ENCODE assay signal across 1 cellular context in the genomic region with DNA sequence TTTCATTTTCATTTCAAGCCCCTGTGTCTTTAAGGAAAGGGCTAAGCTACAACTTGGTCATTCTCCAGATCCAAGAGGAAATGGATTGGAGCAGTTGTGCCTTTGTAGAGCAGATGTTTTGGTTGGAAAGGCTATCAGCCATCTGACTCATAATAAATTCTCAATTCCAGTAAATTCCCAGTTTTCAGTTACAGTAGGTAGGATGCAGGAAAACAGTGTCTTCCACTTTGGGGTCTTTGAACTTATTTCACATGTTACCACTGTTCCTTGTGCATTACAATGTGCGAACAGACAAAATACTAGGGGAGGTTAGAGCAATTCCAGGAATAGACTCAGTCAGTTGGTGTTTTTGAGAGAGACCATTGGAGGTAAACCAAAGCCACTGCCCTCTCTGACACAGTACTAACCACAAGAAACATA.
TF ChIP-seq lines count a peak whose summit lies in the region.

No MANE protein-coding gene starts in this region.

TF ChIP-seq in SK-N-SH, 30 proteins besides CTCF, POLR2A, EP300 and RAD21 (continued from another document):
- TF ChIP-seq, protein P1, sequence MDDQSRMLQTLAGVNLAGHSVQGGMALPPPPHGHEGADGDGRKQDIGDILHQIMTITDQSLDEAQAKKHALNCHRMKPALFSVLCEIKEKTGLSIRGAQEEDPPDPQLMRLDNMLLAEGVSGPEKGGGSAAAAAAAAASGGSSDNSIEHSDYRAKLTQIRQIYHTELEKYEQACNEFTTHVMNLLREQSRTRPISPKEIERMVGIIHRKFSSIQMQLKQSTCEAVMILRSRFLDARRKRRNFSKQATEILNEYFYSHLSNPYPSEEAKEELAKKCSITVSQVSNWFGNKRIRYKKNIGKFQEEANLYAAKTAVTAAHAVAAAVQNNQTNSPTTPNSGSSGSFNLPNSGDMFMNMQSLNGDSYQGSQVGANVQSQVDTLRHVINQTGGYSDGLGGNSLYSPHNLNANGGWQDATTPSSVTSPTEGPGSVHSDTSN (IDR thresholded peaks at IDR 0.05) = peak; percentile 72
- no peak for TF ChIP-seq RFX5 (IDR thresholded peaks at IDR 0.05; ENCODE audit: low read length)
- TF ChIP-seq, protein P2, sequence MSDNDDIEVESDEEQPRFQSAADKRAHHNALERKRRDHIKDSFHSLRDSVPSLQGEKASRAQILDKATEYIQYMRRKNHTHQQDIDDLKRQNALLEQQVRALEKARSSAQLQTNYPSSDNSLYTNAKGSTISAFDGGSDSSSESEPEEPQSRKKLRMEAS (IDR thresholded peaks at IDR 0.05; ENCODE audit: low read depth) = peak; percentile 70; the same call in 1 of the 2 replicates
- no peak for TF ChIP-seq SIN3A (IDR thresholded peaks at IDR 0.05; ENCODE audit: borderline replicate concordance, low read depth, low read length)
- TF ChIP-seq MXI1 (IDR thresholded peaks at IDR 0.05; ENCODE audit: low read depth, low read length) = no peak
- TF ChIP-seq, protein P3, sequence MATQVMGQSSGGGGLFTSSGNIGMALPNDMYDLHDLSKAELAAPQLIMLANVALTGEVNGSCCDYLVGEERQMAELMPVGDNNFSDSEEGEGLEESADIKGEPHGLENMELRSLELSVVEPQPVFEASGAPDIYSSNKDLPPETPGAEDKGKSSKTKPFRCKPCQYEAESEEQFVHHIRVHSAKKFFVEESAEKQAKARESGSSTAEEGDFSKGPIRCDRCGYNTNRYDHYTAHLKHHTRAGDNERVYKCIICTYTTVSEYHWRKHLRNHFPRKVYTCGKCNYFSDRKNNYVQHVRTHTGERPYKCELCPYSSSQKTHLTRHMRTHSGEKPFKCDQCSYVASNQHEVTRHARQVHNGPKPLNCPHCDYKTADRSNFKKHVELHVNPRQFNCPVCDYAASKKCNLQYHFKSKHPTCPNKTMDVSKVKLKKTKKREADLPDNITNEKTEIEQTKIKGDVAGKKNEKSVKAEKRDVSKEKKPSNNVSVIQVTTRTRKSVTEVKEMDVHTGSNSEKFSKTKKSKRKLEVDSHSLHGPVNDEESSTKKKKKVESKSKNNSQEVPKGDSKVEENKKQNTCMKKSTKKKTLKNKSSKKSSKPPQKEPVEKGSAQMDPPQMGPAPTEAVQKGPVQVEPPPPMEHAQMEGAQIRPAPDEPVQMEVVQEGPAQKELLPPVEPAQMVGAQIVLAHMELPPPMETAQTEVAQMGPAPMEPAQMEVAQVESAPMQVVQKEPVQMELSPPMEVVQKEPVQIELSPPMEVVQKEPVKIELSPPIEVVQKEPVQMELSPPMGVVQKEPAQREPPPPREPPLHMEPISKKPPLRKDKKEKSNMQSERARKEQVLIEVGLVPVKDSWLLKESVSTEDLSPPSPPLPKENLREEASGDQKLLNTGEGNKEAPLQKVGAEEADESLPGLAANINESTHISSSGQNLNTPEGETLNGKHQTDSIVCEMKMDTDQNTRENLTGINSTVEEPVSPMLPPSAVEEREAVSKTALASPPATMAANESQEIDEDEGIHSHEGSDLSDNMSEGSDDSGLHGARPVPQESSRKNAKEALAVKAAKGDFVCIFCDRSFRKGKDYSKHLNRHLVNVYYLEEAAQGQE (IDR thresholded peaks at IDR 0.05; ENCODE audit: low read depth, low read length) = no peak
- TF ChIP-seq, protein P4, sequence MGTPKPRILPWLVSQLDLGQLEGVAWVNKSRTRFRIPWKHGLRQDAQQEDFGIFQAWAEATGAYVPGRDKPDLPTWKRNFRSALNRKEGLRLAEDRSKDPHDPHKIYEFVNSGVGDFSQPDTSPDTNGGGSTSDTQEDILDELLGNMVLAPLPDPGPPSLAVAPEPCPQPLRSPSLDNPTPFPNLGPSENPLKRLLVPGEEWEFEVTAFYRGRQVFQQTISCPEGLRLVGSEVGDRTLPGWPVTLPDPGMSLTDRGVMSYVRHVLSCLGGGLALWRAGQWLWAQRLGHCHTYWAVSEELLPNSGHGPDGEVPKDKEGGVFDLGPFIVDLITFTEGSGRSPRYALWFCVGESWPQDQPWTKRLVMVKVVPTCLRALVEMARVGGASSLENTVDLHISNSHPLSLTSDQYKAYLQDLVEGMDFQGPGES (IDR thresholded peaks at IDR 0.05; ENCODE audit: low read depth, low read length) = no peak
- TF ChIP-seq RXRA (IDR thresholded peaks at IDR 0.05; ENCODE audit: borderline replicate concordance, low read depth) = peak; percentile 6; the same call in 1 of the 2 replicates
- TF ChIP-seq NRF1 (IDR thresholded peaks at IDR 0.05; ENCODE audit: low read depth, low read length) = no peak
- peak; percentile 74 for TF ChIP-seq JUND (IDR thresholded peaks at IDR 0.05)
- 0 out of 2 replicates have a peak, but pooled peaks have one; percentile 23 for TF ChIP-seq TEAD4 (IDR thresholded peaks at IDR 0.05; ENCODE audit: borderline replicate concordance, insufficient read depth)
- TF ChIP-seq TAF1 (IDR thresholded peaks at IDR 0.05; ENCODE audit: borderline replicate concordance, low read depth, low read length) = no peak
- no peak for TF ChIP-seq SMC3 (IDR thresholded peaks at IDR 0.05; ENCODE audit: low read depth, low read length)
- TF ChIP-seq, protein P5, sequence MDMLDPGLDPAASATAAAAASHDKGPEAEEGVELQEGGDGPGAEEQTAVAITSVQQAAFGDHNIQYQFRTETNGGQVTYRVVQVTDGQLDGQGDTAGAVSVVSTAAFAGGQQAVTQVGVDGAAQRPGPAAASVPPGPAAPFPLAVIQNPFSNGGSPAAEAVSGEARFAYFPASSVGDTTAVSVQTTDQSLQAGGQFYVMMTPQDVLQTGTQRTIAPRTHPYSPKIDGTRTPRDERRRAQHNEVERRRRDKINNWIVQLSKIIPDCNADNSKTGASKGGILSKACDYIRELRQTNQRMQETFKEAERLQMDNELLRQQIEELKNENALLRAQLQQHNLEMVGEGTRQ (IDR thresholded peaks at IDR 0.05; ENCODE audit: borderline replicate concordance, low read depth, low read length) = no peak
- TF ChIP-seq FOSL2 (IDR thresholded peaks at IDR 0.05; ENCODE audit: borderline replicate concordance, low read depth) = peak; percentile 77
- TF ChIP-seq TCF12 (IDR thresholded peaks at IDR 0.05) = peak; percentile 91
TF ChIP-seq in SK-N-SH: peak in this region for 9.
